22 cellular contexts compared by ENCODE assay signal in the genomic region with DNA sequence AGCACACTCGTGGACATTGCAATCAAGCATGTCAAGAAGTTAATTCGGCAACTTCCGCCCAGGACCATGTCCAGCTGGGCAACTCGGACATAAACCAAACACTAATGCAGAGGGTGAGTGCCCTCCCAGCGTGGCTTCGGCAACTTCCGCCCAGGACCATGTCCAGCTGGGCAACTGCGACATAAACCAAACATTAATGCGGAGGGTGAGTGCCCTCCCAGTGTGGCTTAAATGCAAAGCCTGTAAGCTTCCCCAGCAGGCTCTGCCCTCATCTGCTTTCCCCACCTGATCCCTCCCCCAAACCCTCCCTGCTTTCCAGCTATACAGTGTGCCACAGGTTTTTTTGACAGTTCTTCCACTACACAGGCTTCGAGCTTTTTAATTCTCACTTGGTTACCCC.
A peak's percentile ranks its signal among the peaks of the same experiment; 100 is the strongest.
DNase-seq lines count a peak whose midpoint lies in the region; ATAC-seq and TF ChIP-seq lines count a peak whose summit lies in the region.
"Had no signal": no experiment of that assay in that cellular context is flagged by ENCODE, and none has a peak within 500 bp of the region (broad histone marks: within the 10 kb centered on the region; RNA-seq: fewer than 3 reads in every experiment).

No MANE protein-coding gene starts in this region.

- DNase-seq in NCI-H69 (lab: John Stamatoyannopoulos, UW) (peak; percentile 94), brain pericyte (ENCODE audit: low read depth, low spot score) (peak; percentile 68), osteoblast (ENCODE audit: insufficient read length, low spot score, missing footprints) (no peak), NCI-H1105 treated with DMSO at 0.1 percent for 48 hours (lab: John Stamatoyannopoulos, UW) (no peak), NCI-H128 (lab: John Stamatoyannopoulos, UW; ENCODE audit: unreplicated experiment) (no peak), COR-L47 (lab: John Stamatoyannopoulos, UW) (no peak), omental fat pad (ENCODE audit: low spot score) (no peak)
- DNase-seq: ACHN; Caco-2; CD4-positive, alpha-beta T cell; DND-41; H9; Kasumi-1; MG63; NCI-H1048; NCI-H1694 treated with DMSO at 0.1 percent for 48 hours; NCI-H446 treated with DMSO at 0.1 percent for 48 hours; NCI-H526 treated with DMSO at 0.1 percent for 48 hours had no signal

- H3K27me3 ChIP-seq in osteoblast (ENCODE audit: insufficient read depth, low read length), result no peaks in the 10 kb centered on the region
- H3K27me3 ChIP-seq: BLaER1, MG63 had no signal

- H3K4me3 ChIP-seq in HEK293 (ENCODE audit: low read depth, low read length), result no peak overlapping the region
- no peak overlapping the region for H3K4me3 ChIP-seq in osteoblast (ENCODE audit: insufficient read depth, low read length)
- H3K4me3 ChIP-seq: BLaER1, GM12878, MG63 had no signal

- H3K9me3 ChIP-seq in HEK293 (ENCODE audit: control insufficient read depth, insufficient read depth, low read depth, low read length) (no peaks in the 10 kb centered on the region), osteoblast (ENCODE audit: low read depth, low read length) (no peaks in the 10 kb centered on the region)
- H3K9me3 ChIP-seq: Caco-2, MG63 had no signal

- CTCF ChIA-PET in HEK293 (lab: Yijun Ruan, JAX), result no interaction called here

- no peak for TF ChIP-seq CTCF in HEK293 (tag by site-specific recombination; IDR thresholded peaks at IDR 0.05)
- no peak for TF ChIP-seq CTCF in osteoblast (IDR thresholded peaks at IDR 0.05; ENCODE audit: extremely low read depth, low read depth, low read length)
- TF ChIP-seq CTCF in omental fat pad (IDR thresholded peaks at IDR 0.05), result no peak

- H3K4me1 ChIP-seq in HEK293 (ENCODE audit: control insufficient read depth, insufficient read depth, low read length) (peaks cover 32% of the 10 kb centered on the region), osteoblast (ENCODE audit: insufficient read depth, low read length) (peaks cover 14% of the 10 kb centered on the region)
- H3K4me1 ChIP-seq: Caco-2 had no signal

- POLR2A ChIA-PET in HEK293 (lab: Yijun Ruan, JAX), result no interaction called here

- H3K27ac ChIP-seq in HEK293 (ENCODE audit: extremely low read depth, low read depth, low read length) (no peak overlapping the region), osteoblast (ENCODE audit: low read depth, low read length) (no peak overlapping the region)
- H3K27ac ChIP-seq: BLaER1 had no signal

- no peak for ATAC-seq in omental fat pad (ENCODE audit: low FRiP score)
- ATAC-seq: GM12878, Right ventricle myocardium inferior had no signal

- H3K36me3 ChIP-seq in HEK293 (ENCODE audit: control insufficient read depth in 2 of 2, insufficient read depth in 1 of 2, low read length in 2 of 2) (no peaks in the 10 kb centered on the region), osteoblast (ENCODE audit: insufficient read depth, low read length) (no peaks in the 10 kb centered on the region)
- H3K36me3 ChIP-seq: BLaER1, MG63 had no signal

- H2AFZ ChIP-seq in osteoblast (ENCODE audit: low read length), result peak overlapping the region; percentile 57

- peak overlapping the region; percentile 36 for H3K4me2 ChIP-seq in osteoblast (ENCODE audit: insufficient read depth, low read length)
- H3K4me2 ChIP-seq: BLaER1 had no signal

- H4K20me1 ChIP-seq in osteoblast (ENCODE audit: insufficient read depth, low read length), result no peaks in the 10 kb centered on the region
- H4K20me1 ChIP-seq: BLaER1 had no signal

- no peaks in the 10 kb centered on the region for H3K79me2 ChIP-seq in osteoblast (ENCODE audit: insufficient read depth, low read length)

TF ChIP-seq in HEK293, 187 proteins besides CTCF, POLR2A, EP300 and RAD21:
- peak; percentile 61 for TF ChIP-seq ZIC2 (tag by site-specific recombination; IDR thresholded peaks at IDR 0.05)
- TF ChIP-seq TRIM28 (IDR thresholded peaks at IDR 0.05; ENCODE audit: borderline replicate concordance, low read length), result no peak
TF ChIP-seq in HEK293: peak in this region for 1.

Comparison
In these comparisons a context has a peak if more than half of its experiments do, and no peak if none do; other contexts are left out.
1. DNase-seq: peak in NCI-H69 (single experiment) and brain pericyte (single experiment); none in osteoblast (single experiment), NCI-H1105 treated with DMSO at 0.1 percent for 48 hours (single experiment), NCI-H128 (single experiment), COR-L47 (single experiment) and omental fat pad (single experiment).